In genomic region chr6:108741346-108741989, GRCh38 we compare ENCODE assay signal across 1 cellular context.
TF ChIP-seq lines count a peak whose summit lies in the region.

No MANE protein-coding gene starts in this region.

TF ChIP-seq in HepG2, 621 proteins besides CTCF, POLR2A, EP300 and RAD21 (continued from another document):
- TF ChIP-seq ZNF562 (CRISPR knock-in tag; IDR thresholded peaks at IDR 0.05; ENCODE audit: borderline replicate concordance) (no peak), SAP130 (CRISPR knock-in tag; IDR thresholded peaks at IDR 0.05; ENCODE audit: low read depth) (peak; percentile 37; the same call in 1 of the 2 replicates), ZIK1 (CRISPR knock-in tag; IDR thresholded peaks at IDR 0.05; ENCODE audit: borderline replicate concordance, low read depth) (no peak), ZMYM3 (CRISPR knock-in tag; IDR thresholded peaks at IDR 0.05) (peak; percentile 42; the same call in 1 of the 2 replicates), CHCHD3 (CRISPR knock-in tag; IDR thresholded peaks at IDR 0.05) (no peak), ZNF629 (CRISPR knock-in tag; conservative IDR thresholded peaks at IDR 0.05) (peak; percentile 62; the same call in 1 of the 2 replicates), ETV5 (CRISPR knock-in tag; IDR thresholded peaks at IDR 0.05; ENCODE audit: borderline replicate concordance) (peak; percentile 18; the same call in 1 of the 2 replicates), SMAD3 (CRISPR knock-in tag; IDR thresholded peaks at IDR 0.05) (no peak), ZNF446 (CRISPR knock-in tag; IDR thresholded peaks at IDR 0.05) (no peak)
